15 cellular contexts compared by ENCODE assay signal in genomic region chr11:35815556-35816315, GRCh38.
A peak's percentile ranks its signal among the peaks of the same experiment; 100 is the strongest.
DNase-seq lines count a peak whose midpoint lies in the region; ATAC-seq and TF ChIP-seq lines count a peak whose summit lies in the region.
"Had no signal": no experiment of that assay in that cellular context is flagged by ENCODE, and none has a peak within 500 bp of the region (broad histone marks: within the 10 kb centered on the region; RNA-seq: fewer than 3 reads in every experiment).

No MANE protein-coding gene starts in this region.

- H3K36me3 Mint-ChIP-seq in nephron (ENCODE audit: low read depth): peaks cover 38% of the 10 kb centered on the region

- H3K27ac Mint-ChIP-seq in nephron: peak overlapping the region; percentile 70 to 94 (median 85)
- H3K27ac Mint-ChIP-seq: activated CD4-positive, alpha-beta memory T cell treated with anti-CD3 and anti-CD28 coated beads for 36 hours; activated T-helper 2 cell treated with anti-CD3 and anti-CD28 coated beads, Interferon-gamma antibody, Interleukin-2, Interleukin-4, amounts not matched to agents 10 μg/mL and 5 μg/mL and 100 μg/mL, durations not matched to agents 14 hours and 24 hours and 36 hours; IgD-negative memory B cell had no signal

- H3K27me3 ChIP-seq in BJ (ENCODE audit: control insufficient read depth, insufficient read depth, low read length): no peaks in the 10 kb centered on the region
- H3K27me3 ChIP-seq: upper lobe of left lung had no signal

- TF ChIP-seq CTCF in BJ (IDR thresholded peaks at IDR 0.05; ENCODE audit: insufficient read depth, low read depth, low read length): no peak
- no peak for TF ChIP-seq CTCF in nephron (IDR thresholded peaks at IDR 0.05; ENCODE audit: unreplicated experiment in 3 of 3)

- H3K9me3 Mint-ChIP-seq in nephron: peaks cover 2% of the 10 kb centered on the region
- H3K9me3 Mint-ChIP-seq: activated CD4-positive, alpha-beta memory T cell treated with anti-CD3 and anti-CD28 coated beads for 36 hours; activated T-helper 2 cell treated with anti-CD3 and anti-CD28 coated beads, Interferon-gamma antibody, Interleukin-2, Interleukin-4, amounts not matched to agents 10 μg/mL and 5 μg/mL and 100 μg/mL, durations not matched to agents 14 hours and 24 hours and 36 hours; IgD-negative memory B cell had no signal

- DNase-seq in BJ (ENCODE audit: low read depth) (peak; percentile 74), NCI-H82 (lab: John Stamatoyannopoulos, UW) (peak; percentile 58), fibroblast of the conjunctiva (ENCODE audit: low read depth) (peak; percentile 67), hypothalamus (lab: John Stamatoyannopoulos, UW) (no peak)
- DNase-seq: activated CD4-positive, alpha-beta memory T cell treated with anti-CD3 and anti-CD28 coated beads for 36 hours; AML-193; head of caudate nucleus; NCI-H510A treated with DMSO at 0.1 percent for 48 hours; upper lobe of left lung had no signal

- H3K4me3 ChIP-seq in BJ (ENCODE audit: low read depth, low read length): no peak overlapping the region
- H3K4me3 ChIP-seq: upper lobe of left lung had no signal

- H3K4me1 Mint-ChIP-seq in nephron: peaks cover 92% of the 10 kb centered on the region
- H3K4me1 Mint-ChIP-seq: IgD-negative memory B cell had no signal

- H3K4me3 Mint-ChIP-seq in nephron: no peak overlapping the region
- H3K4me3 Mint-ChIP-seq: activated CD4-positive, alpha-beta memory T cell treated with anti-CD3 and anti-CD28 coated beads for 36 hours; IgD-negative memory B cell had no signal

- CTCF ChIA-PET in BJ (lab: Yijun Ruan, JAX): interaction anchor here (0.7 to 2.3 kb wide), 7 partner anchors 7 to 450 kb away, joined by 3 to 5 read pairs (median 3); no protein-coding TSS in a partner anchor

- POLR2A ChIA-PET in BJ (lab: Charles Lee): no interaction called here

- no peaks in the 10 kb centered on the region for H3K36me3 ChIP-seq in BJ (ENCODE audit: control insufficient read depth, insufficient read depth, low read length)
- H3K36me3 ChIP-seq: upper lobe of left lung had no signal

- ATAC-seq in HG03095 (IDR thresholded peaks at IDR 0.05; ENCODE audit: unreplicated experiment): no peak
- no peak for ATAC-seq in HG03469 (IDR thresholded peaks at IDR 0.05; ENCODE audit: unreplicated experiment)
- no peak for ATAC-seq in HG03280 (IDR thresholded peaks at IDR 0.05; ENCODE audit: unreplicated experiment)

- H3K27me3 Mint-ChIP-seq in nephron (ENCODE audit: low read depth): no peaks in the 10 kb centered on the region
- H3K27me3 Mint-ChIP-seq: activated CD4-positive, alpha-beta memory T cell treated with anti-CD3 and anti-CD28 coated beads for 36 hours; IgD-negative memory B cell had no signal

Comparison
In these comparisons a context has a peak if more than half of its experiments do, and no peak if none do; other contexts are left out.
1. DNase-seq: peak in BJ (single experiment), NCI-H82 (single experiment) and fibroblast of the conjunctiva (single experiment); none in hypothalamus (0 of 51).